Comparison of ENCODE assay signal across 6 cellular contexts in the genomic region with DNA sequence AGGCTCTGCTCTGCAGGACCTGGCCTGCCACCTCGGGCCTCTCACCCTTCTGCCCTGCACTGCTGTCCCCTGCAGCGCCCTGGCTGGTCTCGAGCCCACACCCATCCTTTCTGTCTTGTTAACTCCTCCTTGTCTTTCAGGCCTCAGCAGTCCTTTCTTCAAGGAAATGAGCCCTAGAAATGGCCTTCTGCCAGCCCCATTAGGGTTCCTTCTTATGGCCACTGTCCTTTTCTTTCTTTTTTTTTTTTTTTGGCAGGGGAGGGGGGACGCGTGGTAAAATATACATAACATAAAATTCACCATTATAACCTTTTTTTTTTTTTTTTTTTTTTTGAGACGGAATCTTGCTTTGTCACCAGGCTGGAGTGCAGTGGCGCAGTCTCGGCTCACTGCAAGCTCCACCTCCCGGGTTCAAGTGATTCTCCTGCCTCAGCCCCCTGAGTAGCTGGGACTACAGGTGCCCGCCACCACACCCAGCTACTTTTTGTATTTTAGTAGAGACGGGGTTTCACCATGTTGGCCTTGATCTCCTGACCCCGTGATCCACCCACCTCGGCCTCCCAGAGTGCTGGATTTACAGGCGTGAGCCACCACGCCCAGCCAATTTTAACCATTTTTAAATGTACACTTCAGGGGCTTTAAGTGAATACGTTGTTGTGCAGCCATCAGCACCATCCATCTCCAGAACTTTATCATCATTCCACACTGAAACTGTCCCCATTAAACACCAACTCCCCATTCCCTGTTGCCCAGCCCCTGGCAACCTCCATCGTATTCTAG. TPM values are rescaled to one million over a fixed set of nuclear protein-coding genes. Genes with fewer than 3 reads are reported as not detected.
DNase-seq lines count a peak whose midpoint lies in the region; TF ChIP-seq lines count a peak whose summit lies in the region.
"Not testable (repeated sequence)": the region's sequence is repeated elsewhere in the genome, so short reads cannot be mapped to it uniquely, and the experiment has no call there.

No MANE protein-coding gene starts in this region.

- not testable (repeated sequence) for TF ChIP-seq POLR2A in breast epithelium (IDR thresholded peaks at IDR 0.05); vagina (IDR thresholded peaks at IDR 0.05)

- intact Hi-C loops in activated CD4-positive, alpha-beta T cell treated with anti-CD3 and anti-CD28 coated beads, Interleukin-2, amount 10 ng/mL, durations not matched to agents 24 days and 14 days (cut with micrococcal nuclease); breast epithelium (cut with DNase I; ENCODE audit: low total_unique reads): not testable (repeated sequence)
- intact Hi-C loops in vagina (cut with DNase I): loop anchor here (10.0 kb wide), 1 partner anchor 761 kb away; the partner anchor contains the start of gene ARMC7

- not testable (repeated sequence) for H3K4me3 ChIP-seq in breast epithelium, vagina

- not testable (repeated sequence) for H3K27me3 ChIP-seq in breast epithelium, vagina

- not testable (repeated sequence) for H3K36me3 Mint-ChIP-seq in IgD-negative memory B cell; activated CD4-positive, alpha-beta T cell treated with anti-CD3 and anti-CD28 coated beads, Interleukin-2, amount 10 ng/mL, durations not matched to agents 24 days and 14 days (ENCODE audit: low read depth); immature natural killer cell; progenitor cell of endocrine pancreas (ENCODE audit: insufficient read depth)

- H3K36me3 ChIP-seq in breast epithelium, vagina: not testable (repeated sequence)

- not testable (repeated sequence) for H3K9me3 ChIP-seq in breast epithelium, vagina

- H3K4me1 Mint-ChIP-seq in IgD-negative memory B cell: peaks cover 20 to 21% (median 20%) of the 10 kb centered on the region in 3 donors
- peaks cover 28% of the 10 kb centered on the region for H3K4me1 Mint-ChIP-seq in activated CD4-positive, alpha-beta T cell treated with anti-CD3 and anti-CD28 coated beads, Interleukin-2, amount 10 ng/mL, durations not matched to agents 24 days and 14 days
- H3K4me1 Mint-ChIP-seq in immature natural killer cell: peaks cover 23 to 30% of the 10 kb centered on the region in 2 donors
- not testable (repeated sequence) for H3K4me1 Mint-ChIP-seq in progenitor cell of endocrine pancreas (ENCODE audit: low read depth)

- H3K27ac ChIP-seq in breast epithelium (peak overlapping the region; percentile 25 to 71), vagina (peak overlapping the region; percentile 75)

- H3K27me3 Mint-ChIP-seq in IgD-negative memory B cell; activated CD4-positive, alpha-beta T cell treated with anti-CD3 and anti-CD28 coated beads, Interleukin-2, amount 10 ng/mL, durations not matched to agents 24 days and 14 days; immature natural killer cell (ENCODE audit: low read depth in 3 of 3); progenitor cell of endocrine pancreas: not testable (repeated sequence)

- not testable (repeated sequence) for H3K9me3 Mint-ChIP-seq in IgD-negative memory B cell; activated CD4-positive, alpha-beta T cell treated with anti-CD3 and anti-CD28 coated beads, Interleukin-2, amount 10 ng/mL, durations not matched to agents 24 days and 14 days; immature natural killer cell; progenitor cell of endocrine pancreas (ENCODE audit: low read depth)

- peak overlapping the region in 2 of 4 donors; percentile 37 to 80 for H3K4me3 Mint-ChIP-seq in IgD-negative memory B cell
- H3K4me3 Mint-ChIP-seq in activated CD4-positive, alpha-beta T cell treated with anti-CD3 and anti-CD28 coated beads, Interleukin-2, amount 10 ng/mL, durations not matched to agents 24 days and 14 days: peak overlapping the region; percentile 39
- H3K4me3 Mint-ChIP-seq in immature natural killer cell: peak overlapping the region in 4 of 5 donors; percentile 35 to 76 (median 43)
- not testable (repeated sequence) for H3K4me3 Mint-ChIP-seq in progenitor cell of endocrine pancreas (ENCODE audit: low read depth)

- TF ChIP-seq CTCF in breast epithelium (IDR thresholded peaks at IDR 0.05); progenitor cell of endocrine pancreas (IDR thresholded peaks at IDR 0.05; ENCODE audit: unreplicated experiment); vagina (IDR thresholded peaks at IDR 0.05): not testable (repeated sequence)

- H3K4me1 ChIP-seq in breast epithelium: not testable (repeated sequence)
- peaks cover 63% of the 10 kb centered on the region for H3K4me1 ChIP-seq in vagina

- H3K27ac Mint-ChIP-seq in IgD-negative memory B cell (peak overlapping the region; percentile 94 to 96 (median 96)), immature natural killer cell (peak overlapping the region; percentile 90 to 96 (median 94)), progenitor cell of endocrine pancreas (peak overlapping the region; percentile 26)
- H3K27ac Mint-ChIP-seq in activated CD4-positive, alpha-beta T cell treated with anti-CD3 and anti-CD28 coated beads, Interleukin-2, amount 10 ng/mL, durations not matched to agents 24 days and 14 days: peak overlapping the region; percentile 66

- DNase-seq in activated CD4-positive, alpha-beta T cell treated with anti-CD3 and anti-CD28 coated beads, Interleukin-2, amount 10 ng/mL, durations not matched to agents 24 days and 14 days; breast epithelium (ENCODE audit: low spot score in 2 of 2); immature natural killer cell; progenitor cell of endocrine pancreas (ENCODE audit: low spot score, unreplicated experiment); vagina (ENCODE audit: extremely low spot score in 2 of 2): not testable (repeated sequence)

RNA-seq across cellular contexts. Expression of gene WBP2, which starts 10.5 kb away (rescaled TPM):
- polyA plus RNA-seq in IgD-negative memory B cell (131 TPM), immature natural killer cell (10 to 100 TPM; 51.2 to 85.8 (median 69.1) TPM)
- 68.9 and 70.0 TPM in 2 replicates for total RNA-seq in activated CD4-positive, alpha-beta T cell treated with anti-CD3 and anti-CD28 coated beads, Interleukin-2, amount 10 ng/mL, durations not matched to agents 24 days and 14 days
- total RNA-seq in breast epithelium (10 to 100 TPM; 44.9 to 63.2 (median 62.9) TPM), progenitor cell of endocrine pancreas (47.9 and 57.7 TPM in 2 replicates), vagina (54.3 TPM)

RNA-seq across cellular contexts. Expression of gene TRIM47, which starts 12.8 kb away (rescaled TPM):
- polyA plus RNA-seq in IgD-negative memory B cell (12.4 TPM), immature natural killer cell (1 to 10 TPM; 3.2 to 4.0 (median 3.9) TPM)
- total RNA-seq in activated CD4-positive, alpha-beta T cell treated with anti-CD3 and anti-CD28 coated beads, Interleukin-2, amount 10 ng/mL, durations not matched to agents 24 days and 14 days: 25.2 and 33.2 TPM in 2 replicates
- total RNA-seq in breast epithelium (10 to 100 TPM; 15.4 to 26.1 (median 23.3) TPM), progenitor cell of endocrine pancreas (0.42 and 1.0 TPM in 2 replicates), vagina (63.3 TPM)

RNA-seq across cellular contexts. Expression of gene UNC13D, which starts 21.4 kb away (rescaled TPM):
- polyA plus RNA-seq in IgD-negative memory B cell (42.0 TPM), immature natural killer cell (100 to 1,000 TPM in 1 of 3 donors, 10 to 100 TPM in 2; 53.1 to 124 (median 57.5) TPM)
- total RNA-seq in activated CD4-positive, alpha-beta T cell treated with anti-CD3 and anti-CD28 coated beads, Interleukin-2, amount 10 ng/mL, durations not matched to agents 24 days and 14 days: 158 and 161 TPM in 2 replicates
- total RNA-seq in breast epithelium (10 to 100 TPM in 1 of 3 donors, 1 to 10 TPM in 2; 5.6 to 15.5 (median 8.5) TPM), progenitor cell of endocrine pancreas (2.7 and 3.1 TPM in 2 replicates), vagina (32.7 TPM)

RNA-seq across cellular contexts. Expression of gene TRIM65, which starts 31.2 kb away (rescaled TPM):
- polyA plus RNA-seq in IgD-negative memory B cell: 25.0 TPM
- 47.6 and 48.1 TPM in 2 replicates for total RNA-seq in activated CD4-positive, alpha-beta T cell treated with anti-CD3 and anti-CD28 coated beads, Interleukin-2, amount 10 ng/mL, durations not matched to agents 24 days and 14 days
- 10 to 100 TPM; 16.7 to 28.8 (median 23.3) TPM for total RNA-seq in breast epithelium
- polyA plus RNA-seq in immature natural killer cell: 10 to 100 TPM in 2 of 3 donors, 1 to 10 TPM in 1; 5.4 to 27.1 (median 18.7) TPM
- total RNA-seq in progenitor cell of endocrine pancreas: 13.9 and 17.1 TPM in 2 replicates
- 59.9 TPM for total RNA-seq in vagina

RNA-seq across cellular contexts. Expression of gene MRPL38, which starts 39.1 kb away (rescaled TPM):
- polyA plus RNA-seq in IgD-negative memory B cell (77.5 TPM), immature natural killer cell (10 to 100 TPM; 55.9 to 67.5 (median 64.0) TPM)
- total RNA-seq in activated CD4-positive, alpha-beta T cell treated with anti-CD3 and anti-CD28 coated beads, Interleukin-2, amount 10 ng/mL, durations not matched to agents 24 days and 14 days: 151 and 157 TPM in 2 replicates
- total RNA-seq in breast epithelium (10 to 100 TPM; 29.4 to 39.0 (median 36.6) TPM), progenitor cell of endocrine pancreas (82.7 and 94.0 TPM in 2 replicates), vagina (67.8 TPM)

Comparison
In these comparisons a context has a peak if more than half of its experiments do, and no peak if none do; other contexts are left out.
1. H3K27ac Mint-ChIP-seq: peak in every context shown above with its lines; median percentile 96 in IgD-negative memory B cell; 94 in immature natural killer cell; 66 in activated CD4-positive, alpha-beta T cell treated with anti-CD3 and anti-CD28 coated beads, Interleukin-2, amount 10 ng/mL, durations not matched to agents 24 days and 14 days; 26 in progenitor cell of endocrine pancreas.